ENCODE assay signal across 16 cellular contexts in genomic region chr4:26281876-26282275, GRCh38. TPM values are rescaled to one million over a fixed set of nuclear protein-coding genes. Genes with fewer than 3 reads are reported as not detected.
A peak's percentile ranks its signal among the peaks of the same experiment; 100 is the strongest.
DNase-seq lines count a peak whose midpoint lies in the region; ATAC-seq and TF ChIP-seq lines count a peak whose summit lies in the region.
"Had no signal": no experiment of that assay in that cellular context is flagged by ENCODE, and none has a peak within 500 bp of the region (broad histone marks: within the 10 kb centered on the region; RNA-seq: fewer than 3 reads in every experiment).

No MANE protein-coding gene starts in this region.

- no peak overlapping the region; the same call in 1 of the 2 replicates for H3K27ac Mint-ChIP-seq in HFFc6
- no peak overlapping the region for H3K27ac Mint-ChIP-seq in Caco-2 (ENCODE audit: unreplicated experiment)

- H3K4me1 Mint-ChIP-seq in HFFc6 (ENCODE audit: low read depth) (peaks cover 18% of the 10 kb centered on the region), Caco-2 (ENCODE audit: low read depth, unreplicated experiment) (no peaks in the 10 kb centered on the region)

- H3K4me3 Mint-ChIP-seq in HFFc6 = peak overlapping the region; percentile 20; the same call in 1 of the 2 replicates
- no peak overlapping the region for H3K4me3 Mint-ChIP-seq in Caco-2 (ENCODE audit: unreplicated experiment)

- POLR2A ChIA-PET in Caco-2 (lab: Charles Lee) = no interaction called here

- H3K27ac ChIP-seq in testis = no peak overlapping the region

- H3K4me3 ChIP-seq in astrocyte of the spinal cord (ENCODE audit: low read depth, low read length) = no peak overlapping the region
- no peak overlapping the region for H3K4me3 ChIP-seq in fibroblast of villous mesenchyme (ENCODE audit: low read depth, low read length)
- no peak overlapping the region for H3K4me3 ChIP-seq in testis
- H3K4me3 ChIP-seq in Caco-2 (ENCODE audit: low read depth, low read length) = no peak overlapping the region

- H3K36me3 Mint-ChIP-seq in HFFc6 (ENCODE audit: low read depth) (no peaks in the 10 kb centered on the region), Caco-2 (ENCODE audit: insufficient read depth, unreplicated experiment) (no peaks in the 10 kb centered on the region)

- H3K36me3 ChIP-seq in testis (ENCODE audit: low read depth, missing control alignments) (no peaks in the 10 kb centered on the region), Caco-2 (ENCODE audit: control insufficient read depth, insufficient read depth, low read length) (no peaks in the 10 kb centered on the region)

- H3K9me3 Mint-ChIP-seq in HFFc6 = no peaks in the 10 kb centered on the region
- no peaks in the 10 kb centered on the region for H3K9me3 Mint-ChIP-seq in Caco-2 (ENCODE audit: unreplicated experiment)

- in situ Hi-C loops in astrocyte of the spinal cord (cut with HindIII; ENCODE audit: low sequenced_read_pairs) = no loop called here

- ATAC-seq in HG03521 (IDR thresholded peaks at IDR 0.05; ENCODE audit: unreplicated experiment) = no peak
- no peak for ATAC-seq in esophagus mucosa
- ATAC-seq: Panc1, Right ventricle myocardium inferior had no signal

- no peak for DNase-seq in HFFc6
- peak; percentile 29 for DNase-seq in astrocyte of the spinal cord (ENCODE audit: low read depth, low spot score)
- peak; percentile 76 for DNase-seq in fibroblast of villous mesenchyme (ENCODE audit: low read depth)
- DNase-seq in testis = no peak
- no peak for DNase-seq in Caco-2
- DNase-seq: C1 segment of cervical spinal cord, Karpas-422, NCI-H1105 treated with DMSO at 0.1 percent for 48 hours, NCI-H187, NCI-H446 treated with DMSO at 0.1 percent for 48 hours, NCI-H748 treated with DMSO at 0.1 percent for 48 hours, SK-N-SH had no signal

- 87 to 89% methylated on average over 1 of the region's 1 CpG for WGBS in testis, 2 donors

- H3K27me3 ChIP-seq in testis (no peaks in the 10 kb centered on the region), Caco-2 (replicated peaks; ENCODE audit: control insufficient read depth, insufficient read depth, low read length) (no peaks in the 10 kb centered on the region)

- CTCF ChIA-PET in Caco-2 (lab: Charles Lee) = no interaction called here

- H3K4me1 ChIP-seq in testis = no peaks in the 10 kb centered on the region
- H3K4me1 ChIP-seq in Caco-2 = no peaks in the 10 kb centered on the region

- intact Hi-C loops in testis (cut with DNase I; ENCODE audit: low total_unique reads) = no loop called here
- intact Hi-C loops in Caco-2 (cut with micrococcal nuclease; ENCODE audit: unreplicated experiment) = no loop called here

- TF ChIP-seq POLR2A in testis (IDR thresholded peaks at IDR 0.05) = no peak

- no TSS peak for BruUV-seq in Caco-2 (replicated peaks; lab: Mats Ljungman, UMichigan)

- TF ChIP-seq CTCF in HFFc6 (IDR thresholded peaks at IDR 0.05) (no peak), astrocyte of the spinal cord (IDR thresholded peaks at IDR 0.05; ENCODE audit: low read depth, low read length) (no peak), fibroblast of villous mesenchyme (IDR thresholded peaks at IDR 0.05; ENCODE audit: insufficient read depth, low read depth, low read length) (no peak), testis (IDR thresholded peaks at IDR 0.05) (no peak), Caco-2 (IDR thresholded peaks at IDR 0.05; ENCODE audit: insufficient read depth in 1 of 2, low read depth in 1 of 2, low read length in 1 of 2, severe bottlenecking in 1 of 2, unreplicated experiment in 1 of 2) (no peak)

- no peaks in the 10 kb centered on the region for H3K27me3 Mint-ChIP-seq in HFFc6 (ENCODE audit: insufficient read depth)
- no peaks in the 10 kb centered on the region for H3K27me3 Mint-ChIP-seq in Caco-2 (ENCODE audit: insufficient read depth, unreplicated experiment)

- H3K9me3 ChIP-seq in testis (no peaks in the 10 kb centered on the region), Caco-2 (no peaks in the 10 kb centered on the region)
- H3K9me3 ChIP-seq: SK-N-SH had no signal

RNA-seq across cellular contexts. Expression of gene RBPJ, which starts 38.9 kb away (rescaled TPM):
- 10 to 100 TPM; 60.9 to 71.7 (median 69.0) TPM for total RNA-seq in HFFc6 (2021; fragmentation: NEBNext Ultra II Directional; extraction: Animal tissue kit (Norgen Biotek cat#: 25700))
- total RNA-seq in fibroblast of villous mesenchyme = 57.3 and 58.7 TPM in 2 replicates
- total RNA-seq in testis = 10 to 100 TPM; 57.7 to 75.8 TPM
- polyA plus RNA-seq in testis (ENCODE audit: insufficient read depth, low read depth, low replicate concordance) = 71.6 TPM
- 23.6 TPM for total RNA-seq in esophagus mucosa
- 35.8 and 38.8 TPM in 2 replicates for total RNA-seq in Caco-2 (2022)

Comparison
In these comparisons a context has a peak if more than half of its experiments do, and no peak if none do; other contexts are left out.
1. DNase-seq: peak in astrocyte of the spinal cord (single experiment) and fibroblast of villous mesenchyme (single experiment); none in HFFc6 (single experiment), testis (single experiment) and Caco-2 (0 of 2).